9 cellular contexts compared by ENCODE assay signal in the genomic region with DNA sequence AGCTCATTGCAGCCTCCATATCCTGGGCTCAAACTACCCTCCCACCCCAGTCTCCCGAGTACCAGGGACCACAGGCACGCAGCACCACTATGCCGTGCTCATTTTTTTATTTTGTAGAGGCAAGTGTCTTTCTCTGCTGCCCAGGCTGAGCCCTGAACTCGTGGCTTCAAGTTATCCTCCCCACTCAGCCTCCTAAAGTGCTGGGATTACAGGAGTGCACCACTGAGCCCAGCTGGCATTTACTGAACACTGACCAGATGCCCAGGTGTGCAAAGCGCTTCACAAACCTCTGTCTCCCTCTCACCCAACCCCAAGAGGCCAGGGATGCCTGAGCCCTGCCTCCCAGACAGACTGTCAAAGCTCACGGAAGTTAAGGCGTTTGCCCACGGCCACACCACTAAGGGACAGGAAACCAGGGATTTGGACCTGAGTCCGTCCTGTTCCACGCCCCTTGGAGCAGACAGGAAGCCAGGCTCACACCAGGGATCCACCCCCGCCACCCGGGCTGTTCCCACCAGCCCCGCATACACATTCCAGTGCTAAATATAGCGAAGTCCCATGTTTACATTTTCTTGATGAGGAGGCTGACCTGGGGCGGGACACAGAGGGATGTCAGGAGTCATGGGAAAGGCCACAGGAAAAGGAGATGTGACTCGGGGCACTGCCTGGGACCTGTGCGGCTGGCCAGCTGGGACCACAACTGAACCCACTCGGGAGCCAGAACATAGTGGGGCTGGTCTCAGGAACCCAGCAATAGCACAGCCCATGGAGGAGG. TPM values are rescaled to one million over a fixed set of nuclear protein-coding genes. Genes with fewer than 3 reads are reported as not detected.
DNase-seq lines count a peak whose midpoint lies in the region; ATAC-seq and TF ChIP-seq lines count a peak whose summit lies in the region.
"Had no signal": no experiment of that assay in that cellular context is flagged by ENCODE, and none has a peak within 500 bp of the region (broad histone marks: within the 10 kb centered on the region; RNA-seq: fewer than 3 reads in every experiment).

No MANE protein-coding gene starts in this region.

- H3K9me3 ChIP-seq in tibial artery (no peaks in the 10 kb centered on the region), OCI-LY7 (ENCODE audit: low read length) (no peaks in the 10 kb centered on the region)

- H3K4me2 ChIP-seq in OCI-LY7 (ENCODE audit: low read length), result no peak overlapping the region

- CTCF ChIA-PET in OCI-LY7 (lab: Charles Lee; ENCODE audit: unreplicated experiment), result no interaction called here

- no peak for TF ChIP-seq CTCF in cardiac fibroblast (IDR thresholded peaks at IDR 0.05; ENCODE audit: low read depth, low read length)
- TF ChIP-seq CTCF in tibial artery (IDR thresholded peaks at IDR 0.05), result no peak
- no peak for TF ChIP-seq CTCF in OCI-LY7 (conservative IDR thresholded peaks at IDR 0.05; ENCODE audit: low read length)

- H3K4me3 Mint-ChIP-seq in activated T-helper 1 cell treated with anti-CD3 and anti-CD28 coated beads, Interleukin-12 subunit alpha, Interleukin-12 subunit beta, Interleukin-2, Interleukin-4 antibody, amounts not matched to agents 30 ng/mL and 10 ng/mL and 1 ng/mL, durations not matched to agents 14 hours and 24 hours and 36 hours, result no peak overlapping the region
- H3K4me3 Mint-ChIP-seq: activated CD4-positive, alpha-beta memory T cell treated with anti-CD3 and anti-CD28 coated beads for 36 hours had no signal

- no peaks in the 10 kb centered on the region for H3K27me3 Mint-ChIP-seq in activated T-helper 1 cell treated with anti-CD3 and anti-CD28 coated beads, Interleukin-12 subunit alpha, Interleukin-12 subunit beta, Interleukin-2, Interleukin-4 antibody, amounts not matched to agents 30 ng/mL and 10 ng/mL and 1 ng/mL, durations not matched to agents 14 hours and 24 hours and 36 hours (ENCODE audit: insufficient read depth)
- H3K27me3 Mint-ChIP-seq: activated CD4-positive, alpha-beta memory T cell treated with anti-CD3 and anti-CD28 coated beads for 36 hours had no signal

- H3K36me3 Mint-ChIP-seq in activated T-helper 1 cell treated with anti-CD3 and anti-CD28 coated beads, Interleukin-12 subunit alpha, Interleukin-12 subunit beta, Interleukin-2, Interleukin-4 antibody, amounts not matched to agents 30 ng/mL and 10 ng/mL and 1 ng/mL, durations not matched to agents 14 hours and 24 hours and 36 hours (ENCODE audit: low read depth), result no peaks in the 10 kb centered on the region
- H3K36me3 Mint-ChIP-seq: activated CD4-positive, alpha-beta memory T cell treated with anti-CD3 and anti-CD28 coated beads for 36 hours had no signal

- H3K27ac Mint-ChIP-seq in activated T-helper 1 cell treated with anti-CD3 and anti-CD28 coated beads, Interleukin-12 subunit alpha, Interleukin-12 subunit beta, Interleukin-2, Interleukin-4 antibody, amounts not matched to agents 30 ng/mL and 10 ng/mL and 1 ng/mL, durations not matched to agents 14 hours and 24 hours and 36 hours, result no peak overlapping the region
- H3K27ac Mint-ChIP-seq: activated CD4-positive, alpha-beta memory T cell treated with anti-CD3 and anti-CD28 coated beads for 36 hours had no signal

- no peaks in the 10 kb centered on the region for H3K36me3 ChIP-seq in tibial artery
- H3K36me3 ChIP-seq in OCI-LY7 (ENCODE audit: insufficient read depth, low read length), result no peaks in the 10 kb centered on the region

- H3K4me1 ChIP-seq in tibial artery (peaks cover 6 to 42% (median 17%) of the 10 kb centered on the region in 4 donors), OCI-LY7 (ENCODE audit: insufficient read depth, low read length, poor library complexity, severe bottlenecking) (peaks cover 8% of the 10 kb centered on the region)

- ATAC-seq in HG03460 (IDR thresholded peaks at IDR 0.05; ENCODE audit: unreplicated experiment), result no peak

- H3K79me2 ChIP-seq in OCI-LY7 (ENCODE audit: insufficient read depth, low read depth, low read length), result no peaks in the 10 kb centered on the region

- DNase-seq in HK-2 (ENCODE audit: unreplicated experiment), result peak; percentile 40
- peak; percentile 29 to 49 for DNase-seq in cardiac fibroblast (ENCODE audit: low read depth in 2 of 2)
- DNase-seq in islet precursor cell, result peak; percentile 92
- no peak for DNase-seq in tibial artery
- no peak for DNase-seq in OCI-LY7 (ENCODE audit: low spot score)
- no peak for DNase-seq in activated T-helper 1 cell treated with anti-CD3 and anti-CD28 coated beads, Interleukin-12 subunit alpha, Interleukin-12 subunit beta, Interleukin-2, Interleukin-4 antibody, amounts not matched to agents 30 ng/mL and 10 ng/mL and 1 ng/mL, durations not matched to agents 14 hours and 24 hours and 36 hours (ENCODE audit: low spot score)
- DNase-seq: activated CD4-positive, alpha-beta memory T cell treated with anti-CD3 and anti-CD28 coated beads for 36 hours; NCI-H2171 treated with DMSO at 0.1 percent for 48 hours had no signal

- no peak overlapping the region for H2AFZ ChIP-seq in OCI-LY7 (ENCODE audit: low read length)

- intact Hi-C loops in tibial artery (cut with DNase I; ENCODE audit: low total_unique reads), result no loop called here
- intact Hi-C loops in OCI-LY7 (cut with micrococcal nuclease; ENCODE audit: unreplicated experiment), result no loop called here
- intact Hi-C loops in activated T-helper 1 cell treated with anti-CD3 and anti-CD28 coated beads, Interleukin-12 subunit alpha, Interleukin-12 subunit beta, Interleukin-2, Interleukin-4 antibody, amounts not matched to agents 30 ng/mL and 10 ng/mL and 1 ng/mL, durations not matched to agents 14 hours and 24 hours and 36 hours (cut with micrococcal nuclease), result no loop called here

- BruUV-seq in OCI-LY7 (replicated peaks; lab: Mats Ljungman, UMichigan), result no TSS peak

- H3K4me1 Mint-ChIP-seq in activated T-helper 1 cell treated with anti-CD3 and anti-CD28 coated beads, Interleukin-12 subunit alpha, Interleukin-12 subunit beta, Interleukin-2, Interleukin-4 antibody, amounts not matched to agents 30 ng/mL and 10 ng/mL and 1 ng/mL, durations not matched to agents 14 hours and 24 hours and 36 hours (ENCODE audit: low read depth), result no peaks in the 10 kb centered on the region

- H3K27ac ChIP-seq in tibial artery, result peak overlapping the region in 1 of 2 donors; percentile 40
- H3K27ac ChIP-seq in OCI-LY7 (ENCODE audit: low read depth, low read length, poor library complexity, severe bottlenecking), result no peak overlapping the region

- no peaks in the 10 kb centered on the region for H3K9me2 ChIP-seq in OCI-LY7 (ENCODE audit: insufficient read depth, low read length)

- POLR2A ChIA-PET in OCI-LY7 (lab: Charles Lee), result interaction anchor here (0.6 kb wide), 1 partner anchor 393 kb away, joined by 3 read pairs; no protein-coding TSS in a partner anchor

- H3K27me3 ChIP-seq in tibial artery, result no peaks in the 10 kb centered on the region

- H3K4me3 ChIP-seq in cardiac fibroblast (replicated peaks in 1 of 2; ENCODE audit: low read depth in 2 of 2, low read length in 2 of 2), result no peak overlapping the region
- H3K4me3 ChIP-seq in tibial artery, result peak overlapping the region; percentile 11 to 31
- H3K4me3 ChIP-seq in OCI-LY7 (ENCODE audit: low read depth, low read length, poor library complexity, severe bottlenecking), result no peak overlapping the region

- H4K20me1 ChIP-seq in OCI-LY7 (ENCODE audit: insufficient read depth, low read length), result no peaks in the 10 kb centered on the region

- no peaks in the 10 kb centered on the region for H3K9me3 Mint-ChIP-seq in activated T-helper 1 cell treated with anti-CD3 and anti-CD28 coated beads, Interleukin-12 subunit alpha, Interleukin-12 subunit beta, Interleukin-2, Interleukin-4 antibody, amounts not matched to agents 30 ng/mL and 10 ng/mL and 1 ng/mL, durations not matched to agents 14 hours and 24 hours and 36 hours
- H3K9me3 Mint-ChIP-seq: activated CD4-positive, alpha-beta memory T cell treated with anti-CD3 and anti-CD28 coated beads for 36 hours had no signal

RNA-seq across cellular contexts. Expression of a gene that starts 51.2 kb away (rescaled TPM):
- total RNA-seq in OCI-LY7 (2014; rRNA removed; shearing (Covaris generic)), result 2.7 and 4.1 TPM in 2 replicates
- total RNA-seq in OCI-LY7 (2022), result 4.2 and 8.0 TPM in 2 replicates
- total RNA-seq in activated T-helper 1 cell treated with anti-CD3 and anti-CD28 coated beads, Interleukin-12 subunit alpha, Interleukin-12 subunit beta, Interleukin-2, Interleukin-4 antibody, amounts not matched to agents 30 ng/mL and 10 ng/mL and 1 ng/mL, durations not matched to agents 14 hours and 24 hours and 36 hours, result 75.2 and 85.2 TPM in 2 replicates

Comparison
In these comparisons a context has a peak if more than half of its experiments do, and no peak if none do; other contexts are left out.
1. DNase-seq: peak in HK-2 (single experiment), cardiac fibroblast (2 of 2) and islet precursor cell (single experiment); none in tibial artery (0 of 2), OCI-LY7 (single experiment) and activated T-helper 1 cell treated with anti-CD3 and anti-CD28 coated beads, Interleukin-12 subunit alpha, Interleukin-12 subunit beta, Interleukin-2, Interleukin-4 antibody, amounts not matched to agents 30 ng/mL and 10 ng/mL and 1 ng/mL, durations not matched to agents 14 hours and 24 hours and 36 hours (single experiment).
2. H3K4me3 ChIP-seq: peak in tibial artery (2 of 2); none in cardiac fibroblast (0 of 2) and OCI-LY7 (single experiment).